11 cellular contexts compared by ENCODE assay signal in the genomic region with DNA sequence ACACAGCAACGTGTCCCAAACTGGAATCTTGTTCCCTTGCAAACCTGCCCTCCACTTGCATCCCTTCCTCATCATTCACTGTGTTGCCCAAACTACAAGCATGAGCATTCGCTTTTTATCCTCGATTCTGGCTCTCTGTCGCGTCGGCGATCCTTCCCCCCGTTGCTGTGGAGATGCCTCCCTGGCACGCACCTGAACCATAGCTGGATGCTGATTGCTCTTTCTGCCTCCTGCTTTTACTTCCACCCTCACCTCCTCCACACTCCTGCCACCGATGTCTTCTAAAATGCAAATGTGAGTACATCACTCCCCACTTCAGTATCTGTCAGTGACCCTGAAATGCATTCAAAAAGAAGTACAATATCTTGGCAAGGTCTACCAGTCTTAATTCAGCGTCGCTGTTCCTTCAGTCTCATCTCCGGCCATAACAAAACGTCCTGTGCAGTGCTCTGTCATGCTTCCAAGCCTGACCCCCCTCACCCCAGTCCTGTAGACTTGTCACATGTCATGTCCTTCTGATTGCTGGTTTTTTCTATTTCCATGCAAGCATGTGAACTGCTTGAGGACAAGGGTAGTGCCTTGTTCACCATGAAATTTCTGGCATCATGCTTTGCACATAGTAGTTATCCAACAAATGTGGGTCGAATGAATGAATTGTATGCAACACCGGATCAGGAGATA.
"Had no signal": no experiment of that assay in that cellular context is flagged by ENCODE, and none has a peak within 500 bp of the region (broad histone marks: within the 10 kb centered on the region; RNA-seq: fewer than 3 reads in every experiment).

No MANE protein-coding gene starts in this region.

- H3K9me3 ChIP-seq: adrenal gland, esophagus squamous epithelium, sigmoid colon had no signal

- H3K27ac Mint-ChIP-seq: activated CD4-positive, alpha-beta T cell treated with anti-CD3 and anti-CD28 coated beads, Interleukin-2, amount 10 ng/mL, durations not matched to agents 7 days and 5 days; activated naive CD4-positive, alpha-beta T cell treated with anti-CD3 and anti-CD28 coated beads for 36 hours had no signal

- ATAC-seq: left ventricle myocardium superior had no signal

- H3K36me3 ChIP-seq: adrenal gland had no signal

- H3K9me3 Mint-ChIP-seq: activated naive CD4-positive, alpha-beta T cell treated with anti-CD3 and anti-CD28 coated beads for 36 hours had no signal

- H3K27me3 ChIP-seq: adrenal gland, sigmoid colon had no signal

- DNase-seq: activated CD4-positive, alpha-beta T cell treated with anti-CD3 and anti-CD28 coated beads, Interleukin-2, amount 10 ng/mL, durations not matched to agents 7 days and 5 days; activated CD8-positive, alpha-beta memory T cell treated with anti-CD3 and anti-CD28 coated beads, Interleukin-2, amount 50 U/mL, for 48 hours; activated naive CD4-positive, alpha-beta T cell treated with anti-CD3 and anti-CD28 coated beads for 36 hours; esophagus squamous epithelium; kidney glomerular epithelial cell; left ventricle myocardium superior; mesendoderm; sigmoid colon; stimulated activated CD4-positive, alpha-beta T cell treated with anti-CD3 and anti-CD28 coated beads, Interleukin-1b, Interleukin-23, amount 100 ng/mL, for 48 hours; T-helper 9 cell had no signal
